8 cellular contexts compared by ENCODE assay signal in genomic region chr4:103099691-103100392, GRCh38. TPM values are rescaled to one million over a fixed set of nuclear protein-coding genes. Genes with fewer than 3 reads are reported as not detected.
DNase-seq lines count a peak whose midpoint lies in the region; ATAC-seq, FAIRE-seq and TF ChIP-seq lines count a peak whose summit lies in the region.

TSS of gene BDH2 (minus strand) at chr4:103099834. CDS start at chr4:103096254, 3,580 bp downstream.

- no peaks in the 10 kb centered on the region for H3K9me3 Mint-ChIP-seq in WTC11

- H3K4me1 ChIP-seq in ectodermal cell (ENCODE audit: control insufficient read depth, insufficient read depth, low read length) (no peaks in the 10 kb centered on the region), left lung (peaks cover 0 to 11% of the 10 kb centered on the region in 2 donors)

- intact Hi-C loops in left lung (cut with DNase I) = no loop called here

- POLR2A ChIA-PET in WTC11 (lab: Charles Lee) = interaction anchor here (1.7 kb wide), 1 partner anchor 272 kb away, joined by 4 read pairs; the partner anchor contains the start of gene UBE2D3

- H3K36me3 ChIP-seq in ectodermal cell (ENCODE audit: control insufficient read depth, insufficient read depth, low read length) = no peaks in the 10 kb centered on the region
- no peaks in the 10 kb centered on the region for H3K36me3 ChIP-seq in left lung

- H3K27me3 ChIP-seq in ectodermal cell (ENCODE audit: control insufficient read depth, insufficient read depth, low read length, poor library complexity, severe bottlenecking) = no peaks in the 10 kb centered on the region
- H3K27me3 ChIP-seq in left lung = no peaks in the 10 kb centered on the region

- ATAC-seq in HG03354 (IDR thresholded peaks at IDR 0.05; ENCODE audit: poor library complexity, severe bottlenecking, unreplicated experiment) = peak; percentile 98
- peak; percentile 90 for ATAC-seq in WTC11
- peak; percentile 99 for ATAC-seq in left lung

- peak; percentile 28 for DNase-seq in COLO668 (lab: John Stamatoyannopoulos, UW; ENCODE audit: unreplicated experiment)
- DNase-seq in GM19239 (ENCODE audit: insufficient read length, low spot score) = peak; percentile 63
- peak; percentile 75 for DNase-seq in NCI-H226
- no peak for DNase-seq in WTC11 (ENCODE audit: low spot score)
- peak in 1 of 2 donors; percentile 45 for DNase-seq in left lung
- peak; percentile 44 for DNase-seq in stimulated activated CD8-positive, alpha-beta memory T cell treated with anti-CD3 and anti-CD28 coated beads, Interleukin-4, amount 100 ng/mL, for 48 hours

- H3K4me3 Mint-ChIP-seq in WTC11 = peak within 1 kb of the TSS; percentile 88

- CTCF ChIA-PET in WTC11 (lab: Charles Lee) = interaction anchor here (0.6 to 3.0 kb wide), 26 partner anchors 8 to 686 kb away, joined by 3 to 13 read pairs (median 3); partner anchors contain the start of genes CISD2, MANBA, SLC9B2 and TACR3

- H3K4me3 ChIP-seq in ectodermal cell (ENCODE audit: insufficient read depth, low read depth, low read length) (peak within 1 kb of the TSS; percentile 60), left lung (peak within 1 kb of the TSS; percentile 25 to 46)

- H3K27ac ChIP-seq in ectodermal cell (ENCODE audit: insufficient read depth, low read depth, low read length, poor library complexity, severe bottlenecking) (no peak within 1 kb of the TSS), left lung (peak within 1 kb of the TSS; percentile 56 to 81)

- H3K9me3 ChIP-seq in ectodermal cell (ENCODE audit: control insufficient read depth, low read length) (no peaks in the 10 kb centered on the region), left lung (no peaks in the 10 kb centered on the region)

- FAIRE-seq in GM19239 (lab: Jason Lieb, UNC) = peak; percentile 98

- no peaks in the 10 kb centered on the region for H3K36me3 Mint-ChIP-seq in WTC11

- peaks cover 13% of the 10 kb centered on the region for H3K4me1 Mint-ChIP-seq in WTC11

- TF ChIP-seq CTCF in WTC11 (IDR thresholded peaks at IDR 0.05) (peak; percentile 63), left lung (IDR thresholded peaks at IDR 0.05) (peak; percentile 72 to 85)

- H3K27me3 Mint-ChIP-seq in WTC11 (ENCODE audit: low read depth) = no peaks in the 10 kb centered on the region

- peak within 1 kb of the TSS; percentile 87 for H3K27ac Mint-ChIP-seq in WTC11

- 17% methylated on average over 11 of the region's 11 CpGs for WGBS in ectodermal cell, 2 experiments

TF ChIP-seq in WTC11, 78 proteins besides CTCF, POLR2A, EP300 and RAD21:
- TF ChIP-seq FOXP4 (CRISPR knock-in tag; IDR thresholded peaks at IDR 0.05) = no peak
- TF ChIP-seq MXD4 (CRISPR knock-in tag; IDR thresholded peaks at IDR 0.05; ENCODE audit: borderline replicate concordance) = no peak
- TF ChIP-seq ZNF219 (CRISPR knock-in tag; IDR thresholded peaks at IDR 0.05; ENCODE audit: borderline replicate concordance) = no peak
- TF ChIP-seq ZNF396 (CRISPR knock-in tag; IDR thresholded peaks at IDR 0.05; ENCODE audit: borderline replicate concordance) = no peak
- TF ChIP-seq RORB (CRISPR knock-in tag; IDR thresholded peaks at IDR 0.05) = no peak
- TF ChIP-seq TEAD1 (CRISPR knock-in tag; IDR thresholded peaks at IDR 0.05) = 0 out of 2 replicates have a peak, but pooled peaks have one; percentile 20

RNA-seq across cellular contexts. Expression of gene BDH2, which starts in this region (rescaled TPM):
- total RNA-seq in WTC11 (2021) (38.8 to 40.7 TPM (median 39.6 TPM) in 3 replicates), left lung (10 to 100 TPM; 27.2 to 64.2 TPM)
- polyA plus RNA-seq in ectodermal cell (2013, experiment 1 of 4) = 54.7 TPM
- polyA plus RNA-seq in ectodermal cell (2013, experiment 2 of 4) = 54.5 TPM
- 54.0 TPM for polyA plus RNA-seq in ectodermal cell (2013, experiment 3 of 4)
- polyA plus RNA-seq in ectodermal cell (2013, experiment 4 of 4) = 60.9 TPM
